In the genomic region with DNA sequence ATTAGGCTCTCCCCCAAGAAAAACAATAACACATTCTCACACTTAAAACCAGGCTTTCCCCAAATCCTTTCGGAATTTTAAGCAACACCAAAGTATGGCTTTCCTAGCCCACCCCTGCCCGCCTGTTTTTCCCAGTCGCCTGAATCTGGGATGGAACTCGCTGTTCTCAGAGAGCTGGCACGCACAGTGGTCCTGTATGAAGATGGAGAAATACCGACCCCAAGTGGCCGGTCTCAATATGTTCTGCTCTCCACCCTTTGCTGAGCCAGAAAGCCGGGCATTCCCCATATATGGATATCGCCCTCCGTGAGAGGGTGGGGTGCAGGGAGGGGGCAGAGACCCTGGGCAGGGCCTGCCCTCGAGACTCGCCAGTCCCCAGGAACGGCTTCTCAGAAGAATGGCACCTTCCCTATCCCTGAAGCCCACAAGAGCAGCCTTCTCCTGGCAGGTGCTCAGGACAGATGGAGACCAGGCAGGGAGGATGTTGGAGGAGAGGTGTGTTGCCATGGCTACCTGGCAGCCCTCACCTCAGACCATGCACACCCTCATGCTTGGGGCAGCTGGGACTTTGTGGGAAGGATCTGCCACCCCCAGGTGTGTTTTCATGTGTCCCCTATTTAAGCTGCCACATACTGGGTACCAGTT, we compare ENCODE assay signal across 8 cellular contexts. TPM values are rescaled to one million over a fixed set of nuclear protein-coding genes. Genes with fewer than 3 reads are reported as not detected.
DNase-seq lines count a peak whose midpoint lies in the region; ATAC-seq and TF ChIP-seq lines count a peak whose summit lies in the region.

No MANE protein-coding gene starts in this region.

- TF ChIP-seq EP300 in gastroesophageal sphincter (IDR thresholded peaks at IDR 0.05): no peak

- peaks cover 0 to 81% (median 11%) of the 10 kb centered on the region in 3 donors for H3K4me1 ChIP-seq in gastroesophageal sphincter

- TF ChIP-seq POLR2A in gastroesophageal sphincter (IDR thresholded peaks at IDR 0.05): no peak

- ATAC-seq in gastroesophageal sphincter (peak; percentile 50), HG03565 (IDR thresholded peaks at IDR 0.05; ENCODE audit: unreplicated experiment) (no peak), GM21619 (IDR thresholded peaks at IDR 0.05; ENCODE audit: unreplicated experiment) (no peak)

- H3K27me3 ChIP-seq in gastroesophageal sphincter: no peaks in the 10 kb centered on the region

- H3K9me3 ChIP-seq in gastroesophageal sphincter: no peaks in the 10 kb centered on the region

- no peaks in the 10 kb centered on the region for H3K36me3 ChIP-seq in gastroesophageal sphincter

- peak overlapping the region; percentile 74 to 96 (median 92) for H3K27ac ChIP-seq in gastroesophageal sphincter

- 4% methylated on average over 3 to 7 of the region's 13 CpGs for whole genome bisulfite sequencing in gastroesophageal sphincter (ENCODE audit: low coverage in 1 of 2), 2 donors

- TF ChIP-seq CTCF in gastroesophageal sphincter (IDR thresholded peaks at IDR 0.05): peak in 3 of 4 experiments; percentile 83 to 86 (median 83)

- peak overlapping the region in 1 of 2 donors; percentile 51 for H3K4me3 ChIP-seq in gastroesophageal sphincter

- peak; percentile 15 to 33 for DNase-seq in activated CD4-positive, alpha-beta T cell treated with anti-CD3 and anti-CD28 coated beads for 4 hours
- DNase-seq in activated CD4-positive, alpha-beta T cell treated with anti-CD3 and anti-CD28 coated beads for 1 hour: no peak
- peak; percentile 71 for DNase-seq in NCI-H1694 treated with DMSO at 0.1 percent for 48 hours (lab: John Stamatoyannopoulos, UW)
- peak; percentile 72 for DNase-seq in activated CD8-positive, alpha-beta memory T cell treated with anti-CD3 and anti-CD28 coated beads for 24 hours
- peak in 32 of 56 donors; percentile 11 to 67 (median 34) for DNase-seq in nucleus accumbens (lab: John Stamatoyannopoulos, UW)

RNA-seq across cellular contexts. Expression of a gene that starts 3.4 kb away (rescaled TPM):
- total RNA-seq in gastroesophageal sphincter: 100 to 1,000 TPM in 2 of 4 donors, 10 to 100 TPM in 2; 37.1 to 176 (median 122) TPM

RNA-seq across cellular contexts. Expression of a gene that starts 37.9 kb away (rescaled TPM):
- total RNA-seq in gastroesophageal sphincter: 10 to 100 TPM; 51.9 to 66.7 (median 58.1) TPM
